26 cellular contexts compared by ENCODE assay signal in the genomic region with DNA sequence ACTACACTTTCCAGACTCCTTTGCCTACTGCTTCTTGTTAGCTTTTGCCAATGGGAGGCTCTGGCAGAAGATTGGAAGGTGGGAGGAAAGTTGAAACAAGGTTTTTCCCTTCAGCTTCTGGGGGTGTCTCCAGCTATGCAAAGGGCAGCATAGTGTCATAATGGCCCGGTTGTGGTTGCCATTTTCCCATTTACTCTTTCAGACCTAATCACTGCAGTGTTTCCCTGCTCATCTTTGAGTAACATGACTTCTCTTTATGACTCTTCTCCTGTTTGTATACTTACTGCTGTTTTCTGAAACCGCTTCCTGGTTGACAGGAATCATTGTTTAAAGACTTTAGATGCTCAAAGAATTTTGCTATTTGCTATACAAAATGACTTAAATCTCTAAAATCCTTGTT. TPM values are rescaled to one million over a fixed set of nuclear protein-coding genes. Genes with fewer than 3 reads are reported as not detected.
"Had no signal": no experiment of that assay in that cellular context is flagged by ENCODE, and none has a peak within 500 bp of the region (broad histone marks: within the 10 kb centered on the region; RNA-seq: fewer than 3 reads in every experiment).

No MANE protein-coding gene starts in this region.

- DNase-seq: activated CD8-positive, alpha-beta memory T cell treated with anti-CD3 and anti-CD28 coated beads for 24 hours; activated CD8-positive, alpha-beta memory T cell treated with anti-CD3 and anti-CD28 coated beads, Interleukin-2, amount 50 U/mL, for 48 hours; activated effector memory CD4-positive, alpha-beta T cell treated with Interleukin-2 at 50 U/mL for 16 hours; activated naive CD4-positive, alpha-beta T cell treated with anti-CD3 and anti-CD28 coated beads, Interleukin-2, amount 10 ng/mL, durations not matched to agents 7 days and 5 days; activated T-cell treated with anti-CD3 and anti-CD28 coated beads, Interleukin-2, amount 50 U/mL, for 4 hours; adrenal gland; aorta; body of pancreas; dorsolateral prefrontal cortex; effector memory CD8-positive, alpha-beta T cell; erythroblast; gastrocnemius medialis; glutamatergic neuron; left lung; lower lobe of right lung; mesendoderm; natural killer cell; occipital lobe; stimulated activated CD4-positive, alpha-beta T cell treated with anti-CD3 and anti-CD28 coated beads, Interleukin-15, amount 100 ng/mL, for 24 hours; stimulated activated CD4-positive, alpha-beta T cell treated with anti-CD3 and anti-CD28 coated beads, Interleukin-2, amount 100 ng/mL, for 24 hours; stimulated activated naive CD4-positive, alpha-beta T cell; T1000; trophoblast cell; WERI-Rb-1 had no signal

- H3K36me3 Mint-ChIP-seq: natural killer cell, neural progenitor cell had no signal

- H3K4me1 Mint-ChIP-seq: natural killer cell had no signal

- H3K4me3 Mint-ChIP-seq: activated naive CD4-positive, alpha-beta T cell treated with anti-CD3 and anti-CD28 coated beads, Interleukin-2, amount 10 ng/mL, durations not matched to agents 7 days and 5 days; activated T-cell treated with anti-CD3 and anti-CD28 coated beads, Interleukin-2, amount 50 U/mL, for 4 hours; effector memory CD8-positive, alpha-beta T cell; natural killer cell; neural progenitor cell had no signal

- ATAC-seq: activated CD4-positive, CD25-positive, alpha-beta regulatory T cell treated with anti-CD3 and anti-CD28 coated beads, Interleukin-2, amount 50 U/mL, for 24 hours; body of pancreas; effector memory CD8-positive, alpha-beta T cell; gastrocnemius medialis; left lung; lower lobe of right lung; natural killer cell had no signal

- H3K9me3 Mint-ChIP-seq: activated naive CD4-positive, alpha-beta T cell treated with anti-CD3 and anti-CD28 coated beads, Interleukin-2, amount 10 ng/mL, durations not matched to agents 7 days and 5 days; activated T-cell treated with anti-CD3 and anti-CD28 coated beads, Interleukin-2, amount 50 U/mL, for 4 hours; effector memory CD8-positive, alpha-beta T cell; natural killer cell; neural progenitor cell had no signal

- H3K27ac Mint-ChIP-seq: activated naive CD4-positive, alpha-beta T cell treated with anti-CD3 and anti-CD28 coated beads, Interleukin-2, amount 10 ng/mL, durations not matched to agents 7 days and 5 days; effector memory CD8-positive, alpha-beta T cell; natural killer cell; neural progenitor cell had no signal

RNA-seq across cellular contexts. Expression of gene NRN1, which starts 19.9 kb away (rescaled TPM):
- total RNA-seq: natural killer cell had no signal
